13 cellular contexts compared by ENCODE assay signal in genomic region chr4:57098945-57099344, GRCh38. TPM values are rescaled to one million over a fixed set of nuclear protein-coding genes. Genes with fewer than 3 reads are reported as not detected.
A peak's percentile ranks its signal among the peaks of the same experiment; 100 is the strongest.
DNase-seq lines count a peak whose midpoint lies in the region; ATAC-seq, FAIRE-seq and TF ChIP-seq lines count a peak whose summit lies in the region.
"Had no signal": no experiment of that assay in that cellular context is flagged by ENCODE, and none has a peak within 500 bp of the region (broad histone marks: within the 10 kb centered on the region; RNA-seq: fewer than 3 reads in every experiment).

No MANE protein-coding gene starts in this region.

- POLR2A ChIA-PET in IMR-90 (lab: Charles Lee; ENCODE audit: unreplicated experiment) = no interaction called here

- H2AFZ ChIP-seq in IMR-90 (replicated peaks; ENCODE audit: low read length, poor library complexity) = no peak overlapping the region

- H3K36me3 ChIP-seq in IMR-90 (ENCODE audit: control insufficient read depth, insufficient read depth, low read length) (no peaks in the 10 kb centered on the region; the same call in 1 of the 2 replicates), kidney (ENCODE audit: control insufficient read depth in 1 of 2, insufficient read depth in 2 of 2, low read length in 2 of 2) (peaks cover 0 to 14% of the 10 kb centered on the region in 2 donors), subcutaneous abdominal adipose tissue (ENCODE audit: control insufficient read depth in 5 of 5, insufficient read depth in 5 of 5, low read length in 5 of 5) (no peaks in the 10 kb centered on the region), HAP-1 (replicated peaks) (no peaks in the 10 kb centered on the region)

- no peak overlapping the region for H2AK9ac ChIP-seq in IMR-90 (replicated peaks; ENCODE audit: low read depth, low read length, poor library complexity)

- in situ Hi-C loops in IMR-90 (cut with MboI; ENCODE audit: low sequenced_read_pairs) (no loop called here), HAP-1 (cut with MboI; ENCODE audit: low sequenced_read_pairs) (no loop called here)

- CTCF ChIA-PET in IMR-90 (lab: Yijun Ruan, JAX) = interaction anchor here (0.6 to 1.7 kb wide), 2 partner anchors 31 to 65 kb away, joined by 3 to 6 read pairs; no protein-coding TSS in a partner anchor

- 0 out of 2 replicates have a peak overlapping the region, but pooled peaks have one; percentile 27 for H4K91ac ChIP-seq in IMR-90 (ENCODE audit: insufficient read depth, low read depth, low read length)

- intact Hi-C loops in IMR-90 (cut with micrococcal nuclease) (no loop called here), kidney (cut with DNase I) (no loop called here)

- no peak overlapping the region for H2AK5ac ChIP-seq in IMR-90 (ENCODE audit: low read depth, low read length)

- no peak overlapping the region for H4K5ac ChIP-seq in IMR-90 (ENCODE audit: low read depth, low read length)

- peak overlapping the region; percentile 68; the same call in 1 of the 2 replicates for H3K4ac ChIP-seq in IMR-90 (ENCODE audit: low read depth, low read length)

- H3K27ac Mint-ChIP-seq in brain = peak overlapping the region in 4 of 5 experiments; percentile 3 to 93 (median 80)
- H3K27ac Mint-ChIP-seq: activated CD8-positive, alpha-beta T cell treated with anti-CD3 and anti-CD28 coated beads, Interleukin-2, amount 10 ng/mL, durations not matched to agents 7 days and 5 days had no signal

- TF ChIP-seq POLR2A in IMR-90 (IDR thresholded peaks at IDR 0.05; ENCODE audit: low read depth, low read length) = no peak

- H3K23ac ChIP-seq in IMR-90 (ENCODE audit: low read depth, low read length) = no peak overlapping the region

- peak overlapping the region; percentile 69; the same call in 1 of the 2 replicates for H2BK120ac ChIP-seq in IMR-90 (ENCODE audit: low read depth, low read length)

- H2BK5ac ChIP-seq in IMR-90 (ENCODE audit: low read depth, low read length, poor library complexity, severe bottlenecking) = peak overlapping the region; percentile 32

- H3K4me2 ChIP-seq in IMR-90 (ENCODE audit: low read depth, low read length) = peak overlapping the region; percentile 48

- TF ChIP-seq CTCF in IMR-90 (conservative IDR thresholded peaks at IDR 0.05; ENCODE audit: low read depth, low read length) = no peak
- no peak for TF ChIP-seq CTCF in brain (conservative IDR thresholded peaks at IDR 0.05)
- no peak for TF ChIP-seq CTCF in kidney (IDR thresholded peaks at IDR 0.05; ENCODE audit: borderline replicate concordance, extremely low read depth, insufficient read depth)

- H4K8ac ChIP-seq in IMR-90 (ENCODE audit: low read depth in 2 of 2, low read length in 2 of 2) = peak overlapping the region in 1 of 2 experiments; percentile 47; a peak in 2 of 4 replicates

- H3K9me3 ChIP-seq in IMR-90 (ENCODE audit: control insufficient read depth, insufficient read depth, low read length) (no peaks in the 10 kb centered on the region), kidney (ENCODE audit: control insufficient read depth in 1 of 2, low read length in 2 of 2) (no peaks in the 10 kb centered on the region), subcutaneous abdominal adipose tissue (ENCODE audit: control insufficient read depth in 5 of 5, low read length in 5 of 5) (no peaks in the 10 kb centered on the region), HAP-1 (no peaks in the 10 kb centered on the region)

- BruUV-seq in IMR-90 (replicated peaks; lab: Mats Ljungman, UMichigan) = no TSS peak

- no peaks in the 10 kb centered on the region for H3K36me3 Mint-ChIP-seq in brain

- H2BK20ac ChIP-seq in IMR-90 (ENCODE audit: low read depth, low read length) = peak overlapping the region; percentile 8; the same call in 1 of the 2 replicates

- peaks cover 26% of the 10 kb centered on the region for H3K9me1 ChIP-seq in IMR-90 (ENCODE audit: insufficient read depth, low read length)

- TF ChIP-seq RAD21 in IMR-90 (IDR thresholded peaks at IDR 0.05; ENCODE audit: low read length) = no peak

- peak overlapping the region; percentile 85; the same call in 1 of the 2 replicates for H3K27ac ChIP-seq in IMR-90 (ENCODE audit: insufficient read depth, low read length)
- H3K27ac ChIP-seq in kidney (ENCODE audit: low read depth in 2 of 2, low read length in 2 of 2) = peak overlapping the region; percentile 18 to 71
- H3K27ac ChIP-seq in subcutaneous abdominal adipose tissue (ENCODE audit: low read depth, low read length) = peak overlapping the region; percentile 48

- H3K4me1 Mint-ChIP-seq in brain = peaks cover 44% of the 10 kb centered on the region

- H3K4me3 ChIP-seq in IMR-90 (ENCODE audit: insufficient read depth, low read depth, low read length) (no peak overlapping the region), kidney (ENCODE audit: low read length in 2 of 2) (no peak overlapping the region), subcutaneous abdominal adipose tissue (ENCODE audit: low read depth in 1 of 5, low read length in 5 of 5) (no peak overlapping the region), HAP-1 (no peak overlapping the region)

- H2BK15ac ChIP-seq in IMR-90 (ENCODE audit: low read depth, low read length) = no peak overlapping the region

- no peak for FAIRE-seq in kidney (lab: Jason Lieb, UNC)
- FAIRE-seq: frontal cortex had no signal

- peak overlapping the region; percentile 71; the same call in 1 of the 2 replicates for H3K14ac ChIP-seq in IMR-90 (replicated peaks; ENCODE audit: low read depth, low read length)

- H3K79me1 ChIP-seq in IMR-90 (ENCODE audit: low read depth in 1 of 2, low read length in 2 of 2) = peaks cover 25 to 80% of the 10 kb centered on the region in 2 experiments

- dilution Hi-C loops in IMR-90 (cut with HindIII; ENCODE audit: low sequenced_read_pairs, unreplicated experiment) = no loop called here

- ATAC-seq in IMR-90 (ENCODE audit: low read depth) = peak; percentile 10
- ATAC-seq in GM21360 (IDR thresholded peaks at IDR 0.05; ENCODE audit: unreplicated experiment) = no peak
- ATAC-seq: activated CD8-positive, alpha-beta T cell treated with anti-CD3 and anti-CD28 coated beads, Interleukin-2, amount 10 ng/mL, durations not matched to agents 7 days and 5 days had no signal

- peak; percentile 91 for DNase-seq in IMR-90
- no peak for DNase-seq in kidney
- no peak for DNase-seq in activated CD8-positive, alpha-beta memory T cell treated with anti-CD3 and anti-CD28 coated beads for 24 hours
- no peak for DNase-seq in HAP-1 (ENCODE audit: low spot score in 2 of 2)
- DNase-seq in SIG-M5 (lab: John Stamatoyannopoulos, UW) = no peak
- DNase-seq: activated CD8-positive, alpha-beta T cell treated with anti-CD3 and anti-CD28 coated beads, Interleukin-2, amount 10 ng/mL, durations not matched to agents 7 days and 5 days; amygdala; NCI-H526; SW 1271 had no signal

- H3K9ac ChIP-seq in IMR-90 (ENCODE audit: low read depth, low read length) (peak overlapping the region; percentile 39; the same call in 1 of the 2 replicates), kidney (ENCODE audit: low read length in 2 of 2) (peak overlapping the region in 1 of 2 donors; percentile 32), subcutaneous abdominal adipose tissue (ENCODE audit: low read length in 5 of 5) (no peak overlapping the region)

- peak overlapping the region; percentile 13; the same call in 1 of the 2 replicates for H3K56ac ChIP-seq in IMR-90 (ENCODE audit: extremely low read depth, insufficient read depth, low read length)

- H3K4me3 Mint-ChIP-seq in brain = peak overlapping the region in 2 of 5 experiments; percentile 25 to 45
- H3K4me3 Mint-ChIP-seq: activated CD8-positive, alpha-beta T cell treated with anti-CD3 and anti-CD28 coated beads, Interleukin-2, amount 10 ng/mL, durations not matched to agents 7 days and 5 days had no signal

- H3K4me1 ChIP-seq in IMR-90 (ENCODE audit: control insufficient read depth, insufficient read depth, low read length) = peaks cover 37% of the 10 kb centered on the region
- peaks cover 58 to 80% of the 10 kb centered on the region in 2 donors for H3K4me1 ChIP-seq in kidney (ENCODE audit: control insufficient read depth in 1 of 2, insufficient read depth in 1 of 2, low read depth in 1 of 2, low read length in 2 of 2)
- peaks cover 3 to 65% (median 34%) of the 10 kb centered on the region in 5 donors for H3K4me1 ChIP-seq in subcutaneous abdominal adipose tissue (ENCODE audit: control insufficient read depth in 5 of 5, insufficient read depth in 5 of 5, low read length in 5 of 5)
- H3K4me1 ChIP-seq in HAP-1 = no peaks in the 10 kb centered on the region

- H3K27me3 Mint-ChIP-seq in brain = no peaks in the 10 kb centered on the region

- H4K20me1 ChIP-seq in IMR-90 (ENCODE audit: insufficient read depth, low read length) = peaks cover 21% of the 10 kb centered on the region; the same call in 1 of the 2 replicates

- no peaks in the 10 kb centered on the region for H3K9me3 Mint-ChIP-seq in brain

- H3K27me3 ChIP-seq in IMR-90 (ENCODE audit: control insufficient read depth, insufficient read depth, low read length) (no peaks in the 10 kb centered on the region), subcutaneous abdominal adipose tissue (ENCODE audit: control insufficient read depth in 5 of 5, insufficient read depth in 4 of 5, low read length in 5 of 5) (no peaks in the 10 kb centered on the region), HAP-1 (ENCODE audit: low read depth) (peaks cover 42% of the 10 kb centered on the region)

- peak overlapping the region; percentile 74; the same call in 1 of the 2 replicates for H3K18ac ChIP-seq in IMR-90 (ENCODE audit: low read depth, low read length)

TF ChIP-seq in IMR-90, 13 proteins besides CTCF, POLR2A, EP300 and RAD21 (continues in another document):
- TF ChIP-seq FOS (IDR thresholded peaks at IDR 0.05; ENCODE audit: low read depth, low read length) (no peak; the same call in 1 of the 2 replicates), RFX5 (IDR thresholded peaks at IDR 0.05; ENCODE audit: low read depth, low read length) (no peak), MAFK (IDR thresholded peaks at IDR 0.05; ENCODE audit: low read depth, low read length) (no peak), CEBPB (IDR thresholded peaks at IDR 0.05; ENCODE audit: low read depth, low read length) (peak; percentile 49), MXI1 (IDR thresholded peaks at IDR 0.05; ENCODE audit: borderline replicate concordance, low read depth, low read length) (no peak), USF2 (IDR thresholded peaks at IDR 0.05; ENCODE audit: low read depth, low read length) (no peak)

RNA-seq across cellular contexts. Expression of gene IGFBP7, which starts 11.2 kb away (rescaled TPM):
- total RNA-seq in IMR-90 (2012; rRNA removed) (33.2 and 34.2 TPM in 2 replicates), kidney (1,703 TPM)
- polyA plus RNA-seq in IMR-90 (2012; rRNA removed) (267 and 338 TPM in 2 replicates), brain (ENCODE audit: insufficient read depth, low read depth, low replicate concordance) (176 TPM), kidney (ENCODE audit: insufficient read depth, low read depth, low replicate concordance) (2,157 TPM)
- polyA plus RNA-seq in IMR-90 (2012; cell fraction: cytosol; rRNA removed) = 354 and 595 TPM in 2 replicates
- 197 and 320 TPM in 2 replicates for polyA plus RNA-seq in IMR-90 (2012; cell fraction: nucleus; rRNA removed; ENCODE audit: low replicate concordance)
- total RNA-seq: activated CD8-positive, alpha-beta T cell treated with anti-CD3 and anti-CD28 coated beads, Interleukin-2, amount 10 ng/mL, durations not matched to agents 7 days and 5 days had no signal
